In the genomic region with DNA sequence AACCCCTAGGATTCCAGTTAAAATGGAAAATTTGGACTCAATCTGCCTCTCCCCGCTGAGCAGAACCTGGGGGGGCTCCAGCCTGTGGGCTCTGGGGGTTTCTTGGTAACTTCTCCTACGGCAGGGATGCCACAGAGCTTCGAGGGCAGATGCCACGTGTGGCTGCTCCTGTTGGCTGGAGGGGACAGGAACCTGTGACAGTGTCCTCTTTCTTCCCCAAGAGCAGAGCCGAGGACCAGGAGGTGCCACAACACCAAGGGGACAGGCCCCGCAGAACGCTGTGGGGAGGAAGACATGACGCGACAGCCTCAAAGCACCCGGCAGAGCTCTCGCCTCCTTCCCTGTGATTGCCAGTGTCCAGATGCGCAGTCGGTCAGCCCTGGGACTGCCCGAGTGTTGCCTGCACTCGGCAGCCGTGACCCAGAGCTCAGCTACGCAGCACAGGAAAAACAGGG, we compare ENCODE assay signal across 13 cellular contexts.
A peak's percentile ranks its signal among the peaks of the same experiment; 100 is the strongest.
DNase-seq lines count a peak whose midpoint lies in the region; ATAC-seq and TF ChIP-seq lines count a peak whose summit lies in the region.
"Had no signal": no experiment of that assay in that cellular context is flagged by ENCODE, and none has a peak within 500 bp of the region (broad histone marks: within the 10 kb centered on the region; RNA-seq: fewer than 3 reads in every experiment).

No MANE protein-coding gene starts in this region.

- no peak overlapping the region for H4K12ac ChIP-seq in trophoblast cell (ENCODE audit: low read depth, low read length)

- no peaks in the 10 kb centered on the region for H4K20me1 ChIP-seq in BLaER1 treated with 17β-estradiol and CSF1 and Interleukin-3, amounts not matched to agents 10 nM and 100 nM
- H4K20me1 ChIP-seq in fibroblast of lung (ENCODE audit: control insufficient read depth, extremely low read depth, insufficient read depth, low read length), result no peaks in the 10 kb centered on the region

- no peak overlapping the region for H4K8ac ChIP-seq in trophoblast cell (ENCODE audit: low read depth, low read length)

- H3K9ac ChIP-seq in BLaER1 treated with 17β-estradiol and CSF1 and Interleukin-3, amounts not matched to agents 10 nM and 100 nM, result peak overlapping the region in 10 of 11 experiments; percentile 38 to 70 (median 64); a peak in 14 of 22 replicates
- H3K9ac ChIP-seq in NT2/D1 (ENCODE audit: insufficient read length, low read depth) (peak overlapping the region; percentile 57), fibroblast of lung (ENCODE audit: insufficient read depth, low read length) (no peak overlapping the region), trophoblast cell (ENCODE audit: low read length) (no peak overlapping the region)

- no peak overlapping the region for H2BK12ac ChIP-seq in trophoblast cell (ENCODE audit: low read length)

- no peak overlapping the region for H2AK5ac ChIP-seq in trophoblast cell (ENCODE audit: low read length)

- H3K4me3 ChIP-seq in BLaER1 treated with 17β-estradiol and CSF1 and Interleukin-3, amounts not matched to agents 10 nM and 100 nM, result no peak overlapping the region; a peak in 1 of 20 replicates
- H3K4me3 ChIP-seq in NT2/D1 (ENCODE audit: insufficient read length, low read depth) (no peak overlapping the region), fibroblast of lung (replicated peaks in 1 of 4; ENCODE audit: control extremely low read depth in 1 of 4, insufficient read depth in 1 of 4, low read depth in 3 of 4, low read length in 4 of 4) (no peak overlapping the region), trophoblast cell (ENCODE audit: low read depth, low read length) (no peak overlapping the region)

- no peak overlapping the region for H3K23ac ChIP-seq in trophoblast cell (ENCODE audit: low read length)

- no peak for TF ChIP-seq CTCF in fibroblast of lung (conservative IDR thresholded peaks at IDR 0.05 in 1 of 2, IDR thresholded peaks at IDR 0.05 in 1 of 2; ENCODE audit: low read depth in 1 of 2, low read length in 2 of 2)

- peaks cover 0 to 14% (median 0%) of the 10 kb centered on the region in 11 experiments; a peak in 9 of 22 replicates for H3K27me3 ChIP-seq in BLaER1 treated with 17β-estradiol and CSF1 and Interleukin-3, amounts not matched to agents 10 nM and 100 nM
- H3K27me3 ChIP-seq in NT2/D1 (ENCODE audit: insufficient read depth, insufficient read length) (no peaks in the 10 kb centered on the region), fibroblast of lung (ENCODE audit: control insufficient read depth, insufficient read depth, low read length) (no peaks in the 10 kb centered on the region), trophoblast cell (ENCODE audit: insufficient read depth, low read length) (no peaks in the 10 kb centered on the region)

- H3K4me1 ChIP-seq in BLaER1 treated with 17β-estradiol and CSF1 and Interleukin-3, amounts not matched to agents 10 nM and 100 nM, result peaks cover 85 to 98% (median 91%) of the 10 kb centered on the region in 10 experiments
- peaks cover 21% of the 10 kb centered on the region for H3K4me1 ChIP-seq in NT2/D1 (ENCODE audit: insufficient read depth, insufficient read length)
- H3K4me1 ChIP-seq in fibroblast of lung (ENCODE audit: control insufficient read depth, extremely low read depth, insufficient read depth, low read length), result peaks cover 4% of the 10 kb centered on the region
- peaks cover 11 to 16% of the 10 kb centered on the region in 2 experiments for H3K4me1 ChIP-seq in trophoblast cell (ENCODE audit: control insufficient read depth in 1 of 2, insufficient read depth in 2 of 2, low read length in 2 of 2)

- H3K79me1 ChIP-seq in trophoblast cell (ENCODE audit: low read length), result peaks cover 17% of the 10 kb centered on the region

- WGBS in trophoblast cell (ENCODE audit: extremely low coverage, insufficient coverage, insufficient read length), result no CpG with 5 or more reads among the region's 17 CpGs

- H3K79me2 ChIP-seq in fibroblast of lung (ENCODE audit: control insufficient read depth, insufficient read depth, low read length) (no peaks in the 10 kb centered on the region), trophoblast cell (ENCODE audit: control insufficient read depth, insufficient read depth, low read length, poor library complexity) (peaks cover 3% of the 10 kb centered on the region)

- H3K4ac ChIP-seq in trophoblast cell (ENCODE audit: low read depth, low read length), result no peak overlapping the region

- H2BK120ac ChIP-seq in trophoblast cell (ENCODE audit: insufficient read depth, low read length, poor library complexity), result no peak overlapping the region

- H2AFZ ChIP-seq in fibroblast of lung (ENCODE audit: low read length), result peak overlapping the region; percentile 63
- H2AFZ ChIP-seq in trophoblast cell (ENCODE audit: insufficient read depth, low read length, poor library complexity), result peak overlapping the region; percentile 38

- peak overlapping the region; percentile 38 to 79 (median 69); a peak in 20 of 22 replicates for H3K27ac ChIP-seq in BLaER1 treated with 17β-estradiol and CSF1 and Interleukin-3, amounts not matched to agents 10 nM and 100 nM
- H3K27ac ChIP-seq in fibroblast of lung (ENCODE audit: insufficient read depth, low read length) (no peak overlapping the region), trophoblast cell (ENCODE audit: low read depth, low read length) (no peak overlapping the region)
- H3K27ac ChIP-seq: epithelial cell of prostate had no signal

- DNase-seq in NT2/D1 (ENCODE audit: low read depth, low spot score), result no peak
- DNase-seq in fibroblast of lung (ENCODE audit: low read depth in 2 of 2), result no peak
- no peak for DNase-seq in trophoblast cell
- no peak for DNase-seq in putamen (ENCODE audit: low spot score)
- DNase-seq: activated CD4-positive, alpha-beta T cell treated with anti-CD3 and anti-CD28 coated beads, Interleukin-2, amount 50 U/mL, for 1 hour; GF-D8; stimulated activated CD4-positive, alpha-beta T cell treated with anti-CD3 and anti-CD28 coated beads, Interleukin-4, amount 100 ng/mL, for 24 hours had no signal

- H3K14ac ChIP-seq in trophoblast cell (ENCODE audit: low read length), result no peak overlapping the region

- H3K4me2 ChIP-seq in BLaER1 treated with 17β-estradiol and CSF1 and Interleukin-3, amounts not matched to agents 10 nM and 100 nM, result peak overlapping the region; percentile 81 to 96 (median 91)
- H3K4me2 ChIP-seq in fibroblast of lung (ENCODE audit: extremely low read depth, insufficient read depth, low read length) (no peak overlapping the region), trophoblast cell (ENCODE audit: low read length) (no peak overlapping the region)

- no peaks in the 10 kb centered on the region for H3K9me3 ChIP-seq in BLaER1 treated with 17β-estradiol and CSF1 and Interleukin-3, amounts not matched to agents 10 nM and 100 nM (replicated peaks in 1 of 11)
- H3K9me3 ChIP-seq in NT2/D1 (ENCODE audit: insufficient read depth, low read length) (no peaks in the 10 kb centered on the region), fibroblast of lung (ENCODE audit: control insufficient read depth, insufficient read depth, low read depth, low read length) (no peaks in the 10 kb centered on the region), trophoblast cell (ENCODE audit: insufficient read depth, low read depth, low read length) (no peaks in the 10 kb centered on the region)

- H2BK5ac ChIP-seq in trophoblast cell (ENCODE audit: low read depth, low read length, poor library complexity), result no peak overlapping the region

- peak overlapping the region; percentile 1 for H4K91ac ChIP-seq in trophoblast cell (ENCODE audit: low read depth, low read length)

- no peak overlapping the region for H3K18ac ChIP-seq in trophoblast cell (ENCODE audit: low read length)

- no peaks in the 10 kb centered on the region for H3K36me3 ChIP-seq in BLaER1 treated with 17β-estradiol and CSF1 and Interleukin-3, amounts not matched to agents 10 nM and 100 nM
- H3K36me3 ChIP-seq in NT2/D1 (ENCODE audit: insufficient read depth, insufficient read length, low read length) (no peaks in the 10 kb centered on the region), fibroblast of lung (ENCODE audit: control insufficient read depth, insufficient read depth, low read length) (no peaks in the 10 kb centered on the region), trophoblast cell (ENCODE audit: control insufficient read depth in 1 of 2, insufficient read depth in 2 of 2, low read length in 2 of 2) (no peaks in the 10 kb centered on the region)

- no peak for ATAC-seq in HG03378 (IDR thresholded peaks at IDR 0.05; ENCODE audit: unreplicated experiment)
- ATAC-seq in GM21360 (IDR thresholded peaks at IDR 0.05; ENCODE audit: unreplicated experiment), result no peak
- ATAC-seq in HG02798 (IDR thresholded peaks at IDR 0.05; ENCODE audit: poor library complexity, unreplicated experiment), result no peak
- ATAC-seq: activated naive CD4-positive, alpha-beta T cell treated with anti-CD3 and anti-CD28 coated beads, Interleukin-2, amount 50 U/mL, for 72 hours had no signal

Comparison
In these comparisons a context has a peak if more than half of its experiments do, and no peak if none do; other contexts are left out.
1. H3K27ac ChIP-seq: peak in BLaER1 treated with 17β-estradiol and CSF1 and Interleukin-3, amounts not matched to agents 10 nM and 100 nM (11 of 11); none in fibroblast of lung (single experiment) and trophoblast cell (single experiment).
2. H3K4me2 ChIP-seq: peak in BLaER1 treated with 17β-estradiol and CSF1 and Interleukin-3, amounts not matched to agents 10 nM and 100 nM (11 of 11); none in fibroblast of lung (single experiment) and trophoblast cell (single experiment).
3. H3K9ac ChIP-seq: peak in BLaER1 treated with 17β-estradiol and CSF1 and Interleukin-3, amounts not matched to agents 10 nM and 100 nM (10 of 11) and NT2/D1 (single experiment); none in fibroblast of lung (single experiment) and trophoblast cell (single experiment).